ENCODE assay signal across 8 cellular contexts in genomic region chr3:85360742-85361387, GRCh38.
DNase-seq lines count a peak whose midpoint lies in the region; ATAC-seq and TF ChIP-seq lines count a peak whose summit lies in the region.

No MANE protein-coding gene starts in this region.

- H3K4me1 Mint-ChIP-seq in activated CD4-positive, alpha-beta T cell treated with anti-CD3 and anti-CD28 coated beads, Interleukin-2, amount 10 ng/mL, durations not matched to agents 7 days and 5 days, result no peaks in the 10 kb centered on the region

- H3K9me3 Mint-ChIP-seq in activated CD4-positive, alpha-beta T cell treated with anti-CD3 and anti-CD28 coated beads, Interleukin-2, amount 10 ng/mL, durations not matched to agents 7 days and 5 days, result no peaks in the 10 kb centered on the region

- no peak overlapping the region for H3K9ac ChIP-seq in liver (ENCODE audit: low read depth in 1 of 2, low read length in 2 of 2)

- H3K4me3 ChIP-seq in liver (ENCODE audit: low read depth in 1 of 3, low read length in 3 of 3), result no peak overlapping the region

- H3K4me1 ChIP-seq in liver (ENCODE audit: control insufficient read depth in 4 of 4, insufficient read depth in 4 of 4, low read length in 3 of 4), result no peaks in the 10 kb centered on the region

- TF ChIP-seq RAD21 in liver (IDR thresholded peaks at IDR 0.05), result peak; percentile 88 to 91

- 39% methylated on average over 6 of the region's 6 CpGs for WGBS in liver

- H3K27me3 ChIP-seq in liver (ENCODE audit: control insufficient read depth in 4 of 4, insufficient read depth in 4 of 4, low read length in 3 of 4), result no peaks in the 10 kb centered on the region

- in situ Hi-C loops in T47D (cut with HindIII; ENCODE audit: low pct_unique_long_range_greater_than_20kb, low sequenced_read_pairs), result no loop called here

- H3K27me3 Mint-ChIP-seq in activated CD4-positive, alpha-beta T cell treated with anti-CD3 and anti-CD28 coated beads, Interleukin-2, amount 10 ng/mL, durations not matched to agents 7 days and 5 days, result no peaks in the 10 kb centered on the region

- H3K27ac Mint-ChIP-seq in activated CD4-positive, alpha-beta T cell treated with anti-CD3 and anti-CD28 coated beads, Interleukin-2, amount 10 ng/mL, durations not matched to agents 7 days and 5 days, result no peak overlapping the region

- H3K27ac ChIP-seq in liver (ENCODE audit: low read depth in 1 of 2, low read length in 2 of 2), result no peak overlapping the region

- no peak overlapping the region for H3K4me3 Mint-ChIP-seq in activated CD4-positive, alpha-beta T cell treated with anti-CD3 and anti-CD28 coated beads, Interleukin-2, amount 10 ng/mL, durations not matched to agents 7 days and 5 days

- H3K36me3 Mint-ChIP-seq in activated CD4-positive, alpha-beta T cell treated with anti-CD3 and anti-CD28 coated beads, Interleukin-2, amount 10 ng/mL, durations not matched to agents 7 days and 5 days (ENCODE audit: low read depth), result no peaks in the 10 kb centered on the region

- peak; percentile 60 for TF ChIP-seq CTCF in liver (IDR thresholded peaks at IDR 0.05; ENCODE audit: low read depth, low read length, missing input control)

- no peaks in the 10 kb centered on the region for H3K36me3 ChIP-seq in liver (ENCODE audit: control insufficient read depth in 4 of 4, insufficient read depth in 3 of 4, low read depth in 1 of 4, low read length in 3 of 4)

- peak; percentile 55 for ATAC-seq in HG03103 (IDR thresholded peaks at IDR 0.05; ENCODE audit: low read depth, unreplicated experiment)
- no peak for ATAC-seq in GM19324 (IDR thresholded peaks at IDR 0.05; ENCODE audit: low FRiP score, unreplicated experiment)

- CTCF ChIA-PET in activated CD4-positive, alpha-beta T cell treated with anti-CD3 and anti-CD28 coated beads, Interleukin-2, amount 10 ng/mL, durations not matched to agents 7 days and 5 days (lab: Charles Lee), result no interaction called here

- POLR2A ChIA-PET in activated CD4-positive, alpha-beta T cell treated with anti-CD3 and anti-CD28 coated beads, Interleukin-2, amount 10 ng/mL, durations not matched to agents 7 days and 5 days (lab: Charles Lee), result no interaction called here

- no peaks in the 10 kb centered on the region for H3K9me3 ChIP-seq in liver (ENCODE audit: control insufficient read depth in 4 of 4, low read length in 3 of 4)

- DNase-seq in activated CD4-positive, alpha-beta T cell treated with anti-CD3 and anti-CD28 coated beads, Interleukin-2, amount 10 ng/mL, durations not matched to agents 7 days and 5 days, result peak; percentile 8
- DNase-seq in activated CD4-positive, alpha-beta T cell treated with anti-CD3 and anti-CD28 coated beads for 1 hour, result no peak
- DNase-seq in NCI-H524 (lab: John Stamatoyannopoulos, UW), result peak; percentile 41 to 70
- peak; percentile 5 to 83 for DNase-seq in T47D (ENCODE audit: low read depth in 1 of 2, low spot score in 1 of 2)
- DNase-seq in T1000 (lab: John Stamatoyannopoulos, UW), result no peak

TF ChIP-seq in liver, 16 proteins besides CTCF, POLR2A, EP300 and RAD21:
- no peak for TF ChIP-seq REST (IDR thresholded peaks at IDR 0.05)
- no peak for TF ChIP-seq EGR1 (IDR thresholded peaks at IDR 0.05; ENCODE audit: low read depth in 2 of 2)
- no peak for TF ChIP-seq FOXA1 (IDR thresholded peaks at IDR 0.05)
- no peak for TF ChIP-seq YY1 (IDR thresholded peaks at IDR 0.05)
- TF ChIP-seq HNF4G (IDR thresholded peaks at IDR 0.05), result no peak
- no peak for TF ChIP-seq JUND (IDR thresholded peaks at IDR 0.05)
- no peak for TF ChIP-seq ATF3 (IDR thresholded peaks at IDR 0.05)
- TF ChIP-seq MAX (IDR thresholded peaks at IDR 0.05), result no peak
- TF ChIP-seq RXRA (IDR thresholded peaks at IDR 0.05), result no peak
- no peak for TF ChIP-seq GABPA (IDR thresholded peaks at IDR 0.05 in 1 of 2, conservative IDR thresholded peaks at IDR 0.05 in 1 of 2)
- TF ChIP-seq ZBTB33 (IDR thresholded peaks at IDR 0.05), result no peak

Comparison
In these comparisons a context has a peak if more than half of its experiments do, and no peak if none do; other contexts are left out.
1. DNase-seq: peak in activated CD4-positive, alpha-beta T cell treated with anti-CD3 and anti-CD28 coated beads, Interleukin-2, amount 10 ng/mL, durations not matched to agents 7 days and 5 days (single experiment), NCI-H524 (2 of 2) and T47D (2 of 2); none in activated CD4-positive, alpha-beta T cell treated with anti-CD3 and anti-CD28 coated beads for 1 hour (single experiment) and T1000 (single experiment).